In the genomic region with DNA sequence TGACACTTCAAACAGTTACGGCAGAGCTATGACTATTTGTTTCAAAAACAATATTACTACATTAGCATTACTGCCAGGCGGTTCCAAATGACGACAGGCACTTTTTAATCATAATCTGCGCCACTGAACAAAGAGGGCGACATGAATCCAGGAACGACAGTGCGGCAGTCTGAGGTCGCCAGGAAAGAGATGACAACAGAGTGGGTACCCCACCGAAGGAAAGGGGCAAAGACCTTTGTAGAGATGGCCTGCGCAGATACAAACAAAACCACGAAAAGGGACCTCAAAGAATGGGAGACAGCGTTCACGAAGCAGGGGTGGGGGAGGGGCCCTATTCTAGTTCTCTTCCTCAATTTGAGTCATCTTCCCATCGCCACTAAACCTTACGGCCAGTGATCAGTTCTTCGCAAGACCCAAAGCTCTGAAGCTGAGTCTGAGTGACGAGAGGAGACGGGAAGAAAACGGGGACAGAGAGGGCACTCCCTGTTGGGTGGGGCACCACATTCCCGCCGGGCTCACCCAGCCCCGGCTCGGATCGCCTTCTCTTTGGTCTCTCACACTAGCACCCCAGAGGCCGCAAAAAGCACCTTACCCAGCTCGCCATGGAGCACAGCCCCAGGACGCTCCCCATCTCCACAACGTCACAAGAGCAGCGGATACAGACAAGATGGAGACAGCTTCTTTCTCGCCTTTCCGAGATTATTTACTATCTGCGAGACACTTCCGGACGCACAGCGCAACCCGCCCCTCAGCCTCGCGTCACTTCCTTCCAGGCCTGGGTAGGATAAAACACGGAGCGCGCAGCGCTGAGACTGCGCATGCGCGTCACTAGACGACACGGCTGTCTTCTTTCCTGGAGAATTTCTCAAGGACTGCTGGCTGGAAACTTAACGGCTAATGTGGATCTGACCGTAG, we compare ENCODE assay signal across 8 cellular contexts. TPM values are rescaled to one million over a fixed set of nuclear protein-coding genes. Genes with fewer than 3 reads are reported as not detected.
A peak's percentile ranks its signal among the peaks of the same experiment; 100 is the strongest.
DNase-seq lines count a peak whose midpoint lies in the region; ATAC-seq and TF ChIP-seq lines count a peak whose summit lies in the region.

A gene (minus strand): TSS at position 701 of the 915 bp plus-strand sequence. CDS start 70 bp downstream, at position 631.

- H3K36me3 Mint-ChIP-seq in HFFc6 (ENCODE audit: low read depth), result peaks cover 17% of the 10 kb centered on the region
- peaks cover 29% of the 10 kb centered on the region for H3K36me3 Mint-ChIP-seq in activated naive CD4-positive, alpha-beta T cell treated with anti-CD3 and anti-CD28 coated beads, Interleukin-2, amount 10 ng/mL, durations not matched to agents 7 days and 5 days

- TF ChIP-seq CTCF in HFFc6 (IDR thresholded peaks at IDR 0.05), result no peak
- TF ChIP-seq CTCF in NB4 (IDR thresholded peaks at IDR 0.05; ENCODE audit: low read depth, low read length), result no peak
- no peak for TF ChIP-seq CTCF in gastroesophageal sphincter (IDR thresholded peaks at IDR 0.05)
- no peak for TF ChIP-seq CTCF in neutrophil (IDR thresholded peaks at IDR 0.05)

- H3K4me3 Mint-ChIP-seq in HFFc6, result peak within 1 kb of the TSS; percentile 100
- peak within 1 kb of the TSS; percentile 100 for H3K4me3 Mint-ChIP-seq in activated naive CD4-positive, alpha-beta T cell treated with anti-CD3 and anti-CD28 coated beads, Interleukin-2, amount 10 ng/mL, durations not matched to agents 7 days and 5 days

- peak; percentile 99 for ATAC-seq in gastroesophageal sphincter

- 0 to 2% methylated on average over 21 to 29 of the region's 49 CpGs for WGBS in gastroesophageal sphincter (ENCODE audit: low coverage in 1 of 2), 2 donors

- H3K4me3 ChIP-seq in NB4 (ENCODE audit: low read depth, low read length), result peak within 1 kb of the TSS; percentile 90
- peak within 1 kb of the TSS; percentile 86 for H3K4me3 ChIP-seq in SK-N-MC
- H3K4me3 ChIP-seq in gastroesophageal sphincter, result peak within 1 kb of the TSS; percentile 67 to 99
- H3K4me3 ChIP-seq in neutrophil (ENCODE audit: low read depth in 1 of 2, low read length in 1 of 2), result peak within 1 kb of the TSS; percentile 80 to 84

- CTCF ChIA-PET in activated naive CD4-positive, alpha-beta T cell treated with anti-CD3 and anti-CD28 coated beads, Interleukin-2, amount 10 ng/mL, durations not matched to agents 7 days and 5 days (lab: Charles Lee), result interaction anchor here (0.9 kb wide), 1 partner anchor 20 kb away, joined by 4 read pairs; no protein-coding TSS in a partner anchor

- H3K9me3 Mint-ChIP-seq in HFFc6, result no peaks in the 10 kb centered on the region
- no peaks in the 10 kb centered on the region for H3K9me3 Mint-ChIP-seq in activated naive CD4-positive, alpha-beta T cell treated with anti-CD3 and anti-CD28 coated beads, Interleukin-2, amount 10 ng/mL, durations not matched to agents 7 days and 5 days

- peaks cover 0 to 47% (median 2%) of the 10 kb centered on the region in 3 donors for H3K4me1 ChIP-seq in gastroesophageal sphincter
- H3K4me1 ChIP-seq in neutrophil (ENCODE audit: control insufficient read depth in 1 of 2, insufficient read depth in 1 of 2, low read depth in 1 of 2, low read length in 1 of 2), result peaks cover 21 to 31% of the 10 kb centered on the region in 2 experiments

- no peaks in the 10 kb centered on the region; the same call in 1 of the 2 replicates for H3K27me3 Mint-ChIP-seq in HFFc6 (ENCODE audit: insufficient read depth)
- no peaks in the 10 kb centered on the region for H3K27me3 Mint-ChIP-seq in activated naive CD4-positive, alpha-beta T cell treated with anti-CD3 and anti-CD28 coated beads, Interleukin-2, amount 10 ng/mL, durations not matched to agents 7 days and 5 days

- peak within 1 kb of the TSS; percentile 99 for H3K27ac Mint-ChIP-seq in HFFc6
- peak within 1 kb of the TSS; percentile 100 for H3K27ac Mint-ChIP-seq in activated naive CD4-positive, alpha-beta T cell treated with anti-CD3 and anti-CD28 coated beads, Interleukin-2, amount 10 ng/mL, durations not matched to agents 7 days and 5 days

- H3K9me3 ChIP-seq in SK-N-MC (ENCODE audit: low read depth, low read length) (peaks cover 6% of the 10 kb centered on the region; the same call in 1 of the 2 replicates), gastroesophageal sphincter (no peaks in the 10 kb centered on the region), neutrophil (no peaks in the 10 kb centered on the region)

- TF ChIP-seq EP300 in gastroesophageal sphincter (IDR thresholded peaks at IDR 0.05), result no peak

- H3K9ac ChIP-seq in SK-N-MC (ENCODE audit: insufficient read length), result peak within 1 kb of the TSS; percentile 91

- TF ChIP-seq POLR2A in NB4 (IDR thresholded peaks at IDR 0.05; ENCODE audit: extremely low read depth, insufficient read length), result peak; percentile 91
- TF ChIP-seq POLR2A in gastroesophageal sphincter (IDR thresholded peaks at IDR 0.05), result peak; percentile 74 to 88

- no peaks in the 10 kb centered on the region for H3K27me3 ChIP-seq in gastroesophageal sphincter
- H3K27me3 ChIP-seq in neutrophil, result no peaks in the 10 kb centered on the region

- H3K4me1 Mint-ChIP-seq in HFFc6 (ENCODE audit: low read depth), result peaks cover 33% of the 10 kb centered on the region
- peaks cover 39% of the 10 kb centered on the region for H3K4me1 Mint-ChIP-seq in activated naive CD4-positive, alpha-beta T cell treated with anti-CD3 and anti-CD28 coated beads, Interleukin-2, amount 10 ng/mL, durations not matched to agents 7 days and 5 days

- peaks cover 33% of the 10 kb centered on the region for H3K36me3 ChIP-seq in SK-N-MC (ENCODE audit: insufficient read depth, low read length)
- H3K36me3 ChIP-seq in gastroesophageal sphincter, result peaks cover 0 to 10% of the 10 kb centered on the region in 2 donors
- H3K36me3 ChIP-seq in neutrophil, result peaks cover 7% of the 10 kb centered on the region

- peak; percentile 72 for DNase-seq in GM04503 (ENCODE audit: low read depth)
- peak; percentile 92 for DNase-seq in HFFc6
- DNase-seq in NB4 (ENCODE audit: low read depth), result peak; percentile 93
- DNase-seq in SK-N-MC (ENCODE audit: low read depth, low spot score), result peak; percentile 77
- DNase-seq in activated naive CD4-positive, alpha-beta T cell treated with anti-CD3 and anti-CD28 coated beads, Interleukin-2, amount 10 ng/mL, durations not matched to agents 7 days and 5 days, result peak; percentile 95
- DNase-seq in substantia nigra (lab: John Stamatoyannopoulos, UW), result peak; percentile 60 to 96 (median 89)

- H3K27ac ChIP-seq in SK-N-MC (peak within 1 kb of the TSS; percentile 48; the same call in 1 of the 2 replicates), gastroesophageal sphincter (peak within 1 kb of the TSS; percentile 89 to 99 (median 98)), neutrophil (peak within 1 kb of the TSS; percentile 98), substantia nigra (ENCODE audit: low read depth, low read length, poor library complexity, severe bottlenecking) (peak within 1 kb of the TSS; percentile 85)

RNA-seq across cellular contexts. Expression of the gene that starts here (rescaled TPM):
- total RNA-seq in HFFc6 (2021; fragmentation: NEBNext Ultra II Directional; extraction: Animal tissue kit (Norgen Biotek cat#: 25700)), result 100 to 1,000 TPM; 161 to 215 (median 179) TPM
- total RNA-seq in gastroesophageal sphincter, result 100 to 1,000 TPM; 260 to 432 (median 345) TPM

Comparison
In these comparisons a context has a peak if more than half of its experiments do, and no peak if none do; other contexts are left out.
1. Peak in every context shown above with its lines: DNase-seq, ATAC-seq, H3K4me3 ChIP-seq and H3K27ac ChIP-seq.
2. H3K27ac ChIP-seq: peak in every context shown above with its lines; median percentile 98 in gastroesophageal sphincter; 98 in neutrophil; 85 in substantia nigra; 48 in SK-N-MC.